8 cellular contexts compared by ENCODE assay signal in the genomic region with DNA sequence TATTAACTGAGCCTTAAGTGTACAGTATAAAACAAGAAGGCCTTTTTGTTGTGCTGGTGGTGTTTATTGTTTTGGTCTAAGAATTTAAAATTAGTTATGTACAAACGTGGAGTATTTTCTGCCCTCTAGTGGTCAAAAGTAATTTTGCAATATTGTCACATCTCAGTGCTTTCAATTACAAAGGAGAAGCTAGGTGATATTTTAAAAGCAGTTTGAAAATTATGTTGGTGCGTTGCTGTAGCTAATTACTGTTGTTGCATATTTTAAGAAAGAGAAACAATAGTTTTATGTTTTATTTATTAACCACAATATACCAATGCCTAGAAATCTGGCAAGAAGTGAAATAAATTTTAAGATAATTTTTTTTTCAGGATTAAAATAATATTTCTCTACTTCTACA. TPM values are rescaled to one million over a fixed set of nuclear protein-coding genes. Genes with fewer than 3 reads are reported as not detected.
A peak's percentile ranks its signal among the peaks of the same experiment; 100 is the strongest.
DNase-seq lines count a peak whose midpoint lies in the region; ATAC-seq and TF ChIP-seq lines count a peak whose summit lies in the region.

No MANE protein-coding gene starts in this region.

- no peaks in the 10 kb centered on the region for H3K9me3 Mint-ChIP-seq in activated naive CD4-positive, alpha-beta T cell treated with anti-CD3 and anti-CD28 coated beads, Interleukin-2, amount 10 ng/mL, durations not matched to agents 7 days and 5 days

- no peaks in the 10 kb centered on the region for H3K36me3 Mint-ChIP-seq in activated naive CD4-positive, alpha-beta T cell treated with anti-CD3 and anti-CD28 coated beads, Interleukin-2, amount 10 ng/mL, durations not matched to agents 7 days and 5 days

- no peak overlapping the region for H3K27ac Mint-ChIP-seq in activated naive CD4-positive, alpha-beta T cell treated with anti-CD3 and anti-CD28 coated beads, Interleukin-2, amount 10 ng/mL, durations not matched to agents 7 days and 5 days

- H3K9me3 ChIP-seq in DOHH2 (ENCODE audit: control insufficient read depth, insufficient read depth, low read length): no peaks in the 10 kb centered on the region
- no peaks in the 10 kb centered on the region for H3K9me3 ChIP-seq in Panc1 (ENCODE audit: control insufficient read depth, insufficient read depth, low read depth, low read length)
- H3K9me3 ChIP-seq in osteoblast (ENCODE audit: low read depth, low read length): no peaks in the 10 kb centered on the region

- intact Hi-C loops in Panc1 (cut with micrococcal nuclease; ENCODE audit: unreplicated experiment): no loop called here

- H3K4me1 Mint-ChIP-seq in activated naive CD4-positive, alpha-beta T cell treated with anti-CD3 and anti-CD28 coated beads, Interleukin-2, amount 10 ng/mL, durations not matched to agents 7 days and 5 days: no peaks in the 10 kb centered on the region

- in situ Hi-C loops in Panc1 (cut with HindIII; ENCODE audit: low pct_unique_long_range_greater_than_20kb, low sequenced_read_pairs): no loop called here

- no peaks in the 10 kb centered on the region for H3K4me1 ChIP-seq in DOHH2 (ENCODE audit: control insufficient read depth, low read length)
- H3K4me1 ChIP-seq in Panc1 (ENCODE audit: control insufficient read depth, insufficient read depth, low read length): no peaks in the 10 kb centered on the region
- no peaks in the 10 kb centered on the region for H3K4me1 ChIP-seq in osteoblast (ENCODE audit: insufficient read depth, low read length)

- H3K27ac ChIP-seq in DOHH2 (ENCODE audit: low read depth, low read length): no peak overlapping the region
- H3K27ac ChIP-seq in Panc1 (ENCODE audit: low read length): no peak overlapping the region
- no peak overlapping the region for H3K27ac ChIP-seq in osteoblast (ENCODE audit: low read depth, low read length)

- H3K9me2 ChIP-seq in DOHH2 (replicated peaks; ENCODE audit: control insufficient read depth, low read length): no peaks in the 10 kb centered on the region

- ATAC-seq in Panc1 (0 out of 2 replicates have a peak, but pooled peaks have one; percentile 64), GM21619 (IDR thresholded peaks at IDR 0.05; ENCODE audit: unreplicated experiment) (no peak), GM19455 (IDR thresholded peaks at IDR 0.05; ENCODE audit: unreplicated experiment) (no peak)

- H2AFZ ChIP-seq in osteoblast (ENCODE audit: low read length): no peak overlapping the region

- no peaks in the 10 kb centered on the region for H4K20me1 ChIP-seq in DOHH2 (ENCODE audit: control insufficient read depth, insufficient read depth, low read depth, low read length)
- no peaks in the 10 kb centered on the region for H4K20me1 ChIP-seq in osteoblast (ENCODE audit: insufficient read depth, low read length)

- no peak overlapping the region for H3K4me2 ChIP-seq in DOHH2 (ENCODE audit: low read length)
- H3K4me2 ChIP-seq in osteoblast (ENCODE audit: insufficient read depth, low read length): no peak overlapping the region

- no peak overlapping the region for H3K4me3 Mint-ChIP-seq in activated naive CD4-positive, alpha-beta T cell treated with anti-CD3 and anti-CD28 coated beads, Interleukin-2, amount 10 ng/mL, durations not matched to agents 7 days and 5 days

- H3K79me2 ChIP-seq in DOHH2 (ENCODE audit: control insufficient read depth, low read length): no peaks in the 10 kb centered on the region
- H3K79me2 ChIP-seq in osteoblast (ENCODE audit: insufficient read depth, low read length): no peaks in the 10 kb centered on the region

- peaks cover 8% of the 10 kb centered on the region; the same call in 1 of the 2 replicates for H3K27me3 ChIP-seq in DOHH2 (ENCODE audit: control insufficient read depth, low read length)
- H3K27me3 ChIP-seq in Panc1 (ENCODE audit: control insufficient read depth, insufficient read depth, low read length): peaks cover 14% of the 10 kb centered on the region
- no peaks in the 10 kb centered on the region for H3K27me3 ChIP-seq in osteoblast (ENCODE audit: insufficient read depth, low read length)

- TF ChIP-seq CTCF in DOHH2 (IDR thresholded peaks at IDR 0.05; ENCODE audit: low read depth, low read length, poor library complexity, severe bottlenecking) (peak; percentile 82), Panc1 (IDR thresholded peaks at IDR 0.05) (peak; percentile 84; the same call in 1 of the 2 replicates), epithelial cell of proximal tubule (conservative IDR thresholded peaks at IDR 0.05; ENCODE audit: low read depth, low read length) (peak; percentile 78), osteoblast (IDR thresholded peaks at IDR 0.05; ENCODE audit: extremely low read depth, low read depth, low read length) (peak; percentile 77)

- no peaks in the 10 kb centered on the region for H3K36me3 ChIP-seq in DOHH2 (ENCODE audit: control insufficient read depth, low read length)
- no peaks in the 10 kb centered on the region for H3K36me3 ChIP-seq in Panc1 (ENCODE audit: control insufficient read depth, insufficient read depth, low read length)
- no peaks in the 10 kb centered on the region for H3K36me3 ChIP-seq in osteoblast (ENCODE audit: insufficient read depth, low read length)

- CTCF ChIA-PET in Panc1 (lab: Charles Lee): interaction anchor here (0.6 to 1.1 kb wide), 11 partner anchors 8 to 1392 kb away, joined by 3 to 5 read pairs (median 3); a partner anchor contains a TSS
- CTCF ChIA-PET in activated naive CD4-positive, alpha-beta T cell treated with anti-CD3 and anti-CD28 coated beads, Interleukin-2, amount 10 ng/mL, durations not matched to agents 7 days and 5 days (lab: Charles Lee): interaction anchor here (0.6 to 1.3 kb wide), 12 partner anchors 8 to 349 kb away, joined by 3 to 5 read pairs (median 3); no protein-coding TSS in a partner anchor

- DNase-seq in KG1 (lab: John Stamatoyannopoulos, UW) (peak; percentile 25), Panc1 (ENCODE audit: low read depth, low spot score) (peak; percentile 35), epithelial cell of proximal tubule (ENCODE audit: low read depth) (peak; percentile 16), osteoblast (ENCODE audit: insufficient read length, low spot score, missing footprints) (no peak)
- DNase-seq in activated naive CD4-positive, alpha-beta T cell treated with anti-CD3 and anti-CD28 coated beads, Interleukin-2, amount 10 ng/mL, durations not matched to agents 7 days and 5 days: no peak

- peaks cover 22% of the 10 kb centered on the region for H3K27me3 Mint-ChIP-seq in activated naive CD4-positive, alpha-beta T cell treated with anti-CD3 and anti-CD28 coated beads, Interleukin-2, amount 10 ng/mL, durations not matched to agents 7 days and 5 days

- H3F3A ChIP-seq in DOHH2 (ENCODE audit: control insufficient read depth, insufficient read depth): no peaks in the 10 kb centered on the region

- BruUV-seq in Panc1 (replicated peaks; lab: Mats Ljungman, UMichigan): no TSS peak

- no peak overlapping the region for H3K4me3 ChIP-seq in DOHH2 (ENCODE audit: low read length)
- no peak overlapping the region for H3K4me3 ChIP-seq in Panc1 (ENCODE audit: low read depth in 2 of 2, low read length in 2 of 2)
- no peak overlapping the region for H3K4me3 ChIP-seq in epithelial cell of proximal tubule (ENCODE audit: low read depth, low read length)
- no peak overlapping the region for H3K4me3 ChIP-seq in osteoblast (ENCODE audit: insufficient read depth, low read length)

- POLR2A ChIA-PET in Panc1 (lab: Charles Lee): no interaction called here

RNA-seq across cellular contexts. Expression of a gene that starts 11.4 kb away (rescaled TPM):
- total RNA-seq in Panc1 (2021; ENCODE audit: unreplicated experiment): not detected
- not detected for polyA plus RNA-seq in Panc1 (2012; ENCODE audit: insufficient read length)
- not detected in 2 replicates for total RNA-seq in epithelial cell of proximal tubule
- not detected in 2 replicates for total RNA-seq in osteoblast

Comparison
In these comparisons a context has a peak if more than half of its experiments do, and no peak if none do; other contexts are left out.
1. DNase-seq: peak in KG1 (single experiment), Panc1 (single experiment) and epithelial cell of proximal tubule (single experiment); none in osteoblast (single experiment) and activated naive CD4-positive, alpha-beta T cell treated with anti-CD3 and anti-CD28 coated beads, Interleukin-2, amount 10 ng/mL, durations not matched to agents 7 days and 5 days (single experiment).
2. Peak in every context shown above with its lines, with median percentiles within 50 percentile points of each other: CTCF ChIP-seq.